Comparison of ENCODE assay signal across 8 cellular contexts in the genomic region with DNA sequence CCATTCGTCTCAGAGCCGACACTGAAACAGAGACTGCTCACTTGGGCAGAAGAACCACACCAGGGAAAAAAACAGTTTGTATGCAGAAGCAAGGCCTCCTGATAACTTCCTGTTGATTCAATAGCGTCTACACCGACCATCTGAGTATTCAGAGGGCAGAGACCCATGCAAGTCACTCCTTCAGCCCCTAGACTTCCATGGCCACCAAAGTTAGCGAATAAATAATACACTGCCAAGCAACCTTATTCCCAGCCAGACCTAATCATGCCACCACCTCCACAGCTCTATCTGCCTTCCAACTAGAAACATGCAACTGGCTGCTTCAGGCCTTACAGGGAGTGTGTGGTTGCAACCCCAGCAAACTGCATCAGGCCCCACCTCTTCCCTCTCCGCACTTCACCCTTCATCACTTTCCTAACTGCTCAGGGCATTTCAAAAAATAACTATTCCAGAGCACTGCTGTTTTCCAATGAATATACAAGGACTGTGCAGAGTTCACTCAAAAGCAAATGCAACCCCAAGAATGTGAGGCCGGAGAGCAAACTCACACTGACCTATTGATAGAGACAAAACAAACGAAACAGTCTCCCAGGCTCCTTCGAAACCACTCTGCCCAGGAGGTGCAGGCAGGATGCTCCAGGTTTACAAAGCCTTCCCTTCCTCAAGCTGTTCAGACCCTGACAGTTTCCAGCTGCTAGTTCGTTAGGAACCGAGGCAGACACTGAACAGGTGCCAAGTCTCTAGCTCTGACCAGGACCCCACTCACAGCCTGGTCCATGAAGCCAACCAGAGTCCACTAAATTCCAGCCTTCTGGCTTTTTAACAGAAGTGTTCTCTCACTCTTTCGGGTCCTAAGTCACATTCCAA. TPM values are rescaled to one million over a fixed set of nuclear protein-coding genes. Genes with fewer than 3 reads are reported as not detected.
DNase-seq lines count a peak whose midpoint lies in the region; ATAC-seq, FAIRE-seq and TF ChIP-seq lines count a peak whose summit lies in the region.

No MANE protein-coding gene starts in this region.

- peak overlapping the region; percentile 24 for H3K4me3 Mint-ChIP-seq in endothelial cell (ENCODE audit: unreplicated experiment)

- no peaks in the 10 kb centered on the region for H3K36me3 ChIP-seq in neutrophil

- H3K9me3 Mint-ChIP-seq in endothelial cell (ENCODE audit: unreplicated experiment) = no peaks in the 10 kb centered on the region

- ATAC-seq in HG03432 (IDR thresholded peaks at IDR 0.05; ENCODE audit: unreplicated experiment) (no peak), GM19035 (IDR thresholded peaks at IDR 0.05; ENCODE audit: unreplicated experiment) (no peak), HG03571 (IDR thresholded peaks at IDR 0.05; ENCODE audit: unreplicated experiment) (no peak)

- H3K9me3 ChIP-seq in neutrophil = no peaks in the 10 kb centered on the region

- peak overlapping the region; percentile 79 for H3K27ac ChIP-seq in neutrophil

- peaks cover 10% of the 10 kb centered on the region for H3K36me3 Mint-ChIP-seq in endothelial cell (ENCODE audit: low read depth, unreplicated experiment)

- peak overlapping the region; percentile 30 to 39 for H3K4me3 ChIP-seq in neutrophil (ENCODE audit: low read depth in 1 of 2, low read length in 1 of 2)

- H3K27me3 Mint-ChIP-seq in endothelial cell (ENCODE audit: unreplicated experiment) = peaks cover 18% of the 10 kb centered on the region

- peaks cover 76 to 80% of the 10 kb centered on the region in 2 experiments for H3K4me1 ChIP-seq in neutrophil (ENCODE audit: control insufficient read depth in 1 of 2, insufficient read depth in 1 of 2, low read depth in 1 of 2, low read length in 1 of 2)

- H3K27me3 ChIP-seq in neutrophil = no peaks in the 10 kb centered on the region

- no peak for TF ChIP-seq CTCF in endothelial cell (IDR thresholded peaks at IDR 0.05; ENCODE audit: unreplicated experiment)
- TF ChIP-seq CTCF in neutrophil (IDR thresholded peaks at IDR 0.05) = no peak

- peak; percentile 56 for FAIRE-seq in GM18507 (lab: Jason Lieb, UNC)

- peaks cover 50% of the 10 kb centered on the region for H3K4me1 Mint-ChIP-seq in endothelial cell (ENCODE audit: unreplicated experiment)

- DNase-seq in GM18507 (ENCODE audit: extremely low spot score, insufficient read length, low read depth) = no peak
- DNase-seq in OCI-M1 (lab: John Stamatoyannopoulos, UW) = peak; percentile 65
- DNase-seq in endothelial cell (ENCODE audit: low spot score) = no peak
- DNase-seq in DMS153 (lab: John Stamatoyannopoulos, UW) = no peak

- H3K27ac Mint-ChIP-seq in endothelial cell (ENCODE audit: unreplicated experiment) = peak overlapping the region; percentile 71

RNA-seq across cellular contexts. Expression of gene USP7, which starts 3.6 kb away (rescaled TPM):
- total RNA-seq in endothelial cell (ENCODE audit: unreplicated experiment) = 122 TPM
